In genomic region chr15:73969151-73969759, GRCh38 we compare ENCODE assay signal across 16 cellular contexts.
"Had no signal": no experiment of that assay in that cellular context is flagged by ENCODE, and none has a peak within 500 bp of the region (broad histone marks: within the 10 kb centered on the region; RNA-seq: fewer than 3 reads in every experiment).

No MANE protein-coding gene starts in this region.

- H3K27me3 Mint-ChIP-seq: activated naive CD8-positive, alpha-beta T cell treated with anti-CD3 and anti-CD28 coated beads, Interleukin-2, amount 10 ng/mL, durations not matched to agents 7 days and 5 days; brain had no signal

- FAIRE-seq: frontal cortex, urothelium cell line had no signal

- H3K27me3 ChIP-seq: ovary had no signal

- H3K4me3 Mint-ChIP-seq: activated naive CD8-positive, alpha-beta T cell treated with anti-CD3 and anti-CD28 coated beads, Interleukin-2, amount 10 ng/mL, durations not matched to agents 7 days and 5 days; activated T-cell treated with anti-CD3 and anti-CD28 coated beads, Interleukin-2, amount 50 U/mL, for 4 hours; brain; central memory CD8-positive, alpha-beta T cell; immature natural killer cell; neural progenitor cell; stimulated activated effector memory CD8-positive, alpha-beta T cell treated with anti-CD3 and anti-CD28 coated beads, Interleukin-12 subunit alpha, Interleukin-12 subunit beta, amount 100 ng/mL, for 72 hours; T-cell had no signal

- H3K36me3 ChIP-seq: lower lobe of right lung, neural progenitor cell, ovary had no signal

- H3K4me3 ChIP-seq: lower lobe of right lung, neural progenitor cell, ovary had no signal

- H2AFZ ChIP-seq: neural progenitor cell had no signal

- H3K36me3 Mint-ChIP-seq: activated naive CD8-positive, alpha-beta T cell treated with anti-CD3 and anti-CD28 coated beads, Interleukin-2, amount 10 ng/mL, durations not matched to agents 7 days and 5 days; brain; immature natural killer cell; neural progenitor cell; stimulated activated effector memory CD8-positive, alpha-beta T cell treated with anti-CD3 and anti-CD28 coated beads, Interleukin-12 subunit alpha, Interleukin-12 subunit beta, amount 100 ng/mL, for 72 hours; T-cell had no signal

- H3K27ac Mint-ChIP-seq: activated naive CD8-positive, alpha-beta T cell treated with anti-CD3 and anti-CD28 coated beads, Interleukin-2, amount 10 ng/mL, durations not matched to agents 7 days and 5 days; immature natural killer cell; neural progenitor cell; stimulated activated effector memory CD8-positive, alpha-beta T cell treated with anti-CD3 and anti-CD28 coated beads, Interleukin-12 subunit alpha, Interleukin-12 subunit beta, amount 100 ng/mL, for 72 hours had no signal

- ATAC-seq: activated T-cell treated with anti-CD3 and anti-CD28 coated beads, Interleukin-2, amount 50 U/mL, for 4 hours; left cardiac atrium; lower lobe of right lung; stimulated activated effector memory CD8-positive, alpha-beta T cell treated with anti-CD3 and anti-CD28 coated beads, Interleukin-12 subunit alpha, Interleukin-12 subunit beta, amount 100 ng/mL, for 72 hours; T-cell had no signal

- H3K9ac ChIP-seq: neural progenitor cell had no signal

- H3K9me3 ChIP-seq: lower lobe of right lung, ovary had no signal

- H3K9me3 Mint-ChIP-seq: activated T-cell treated with anti-CD3 and anti-CD28 coated beads, Interleukin-2, amount 50 U/mL, for 4 hours; brain; central memory CD8-positive, alpha-beta T cell; immature natural killer cell; neural progenitor cell; stimulated activated effector memory CD8-positive, alpha-beta T cell treated with anti-CD3 and anti-CD28 coated beads, Interleukin-12 subunit alpha, Interleukin-12 subunit beta, amount 100 ng/mL, for 72 hours; T-cell had no signal

- H3K4me2 ChIP-seq: neural progenitor cell had no signal

- H3K27ac ChIP-seq: lower lobe of right lung, neural progenitor cell, ovary had no signal

- DNase-seq: activated naive CD8-positive, alpha-beta T cell treated with anti-CD3 and anti-CD28 coated beads, Interleukin-2, amount 10 ng/mL, durations not matched to agents 7 days and 5 days; activated T-cell treated with anti-CD3 and anti-CD28 coated beads, Interleukin-2, amount 50 U/mL, for 4 hours; effector memory CD4-positive, alpha-beta T cell; head of caudate nucleus; immature natural killer cell; left cardiac atrium; lower lobe of right lung; T-cell; T-helper 9 cell had no signal
